12 cellular contexts compared by ENCODE assay signal in genomic region chr11:44578279-44578678, GRCh38. TPM values are rescaled to one million over a fixed set of nuclear protein-coding genes. Genes with fewer than 3 reads are reported as not detected.
DNase-seq lines count a peak whose midpoint lies in the region; ATAC-seq and TF ChIP-seq lines count a peak whose summit lies in the region.
"Had no signal": no experiment of that assay in that cellular context is flagged by ENCODE, and none has a peak within 500 bp of the region (broad histone marks: within the 10 kb centered on the region; RNA-seq: fewer than 3 reads in every experiment).

No MANE protein-coding gene starts in this region.

- H3K27me3 ChIP-seq in vagina, result no peaks in the 10 kb centered on the region
- H3K27me3 ChIP-seq: testis had no signal

- peak overlapping the region; percentile 100 for H3K27ac Mint-ChIP-seq in stimulated activated naive CD8-positive, alpha-beta T cell treated with anti-CD3 and anti-CD28 coated beads, Interleukin-15, Interleukin-2, amounts not matched to agents 100 ng/mL and 50 ng/mL, for 24 hours
- H3K27ac Mint-ChIP-seq in activated B cell treated with CpG ODN at 0.5 μM for 24 hours, result peak overlapping the region; percentile 69

- peaks cover 68% of the 10 kb centered on the region for H3K4me1 ChIP-seq in vagina
- H3K4me1 ChIP-seq: testis had no signal

- intact Hi-C loops in activated B cell treated with CpG ODN at 0.5 μM for 24 hours (cut with micrococcal nuclease) (no loop called here), vagina (cut with DNase I) (no loop called here)

- POLR2A ChIA-PET in activated B cell treated with CpG ODN at 0.5 μM for 24 hours (lab: Charles Lee), result interaction anchor here (0.6 to 6.3 kb wide), 8 partner anchors 9 to 34 kb away, joined by 3 to 51 read pairs (median 6); partner anchors contain the start of gene CD82

- H3K36me3 Mint-ChIP-seq in stimulated activated naive CD8-positive, alpha-beta T cell treated with anti-CD3 and anti-CD28 coated beads, Interleukin-15, Interleukin-2, amounts not matched to agents 100 ng/mL and 50 ng/mL, for 24 hours (ENCODE audit: low read depth), result peaks cover 77% of the 10 kb centered on the region
- peaks cover 84% of the 10 kb centered on the region for H3K36me3 Mint-ChIP-seq in activated B cell treated with CpG ODN at 0.5 μM for 24 hours (ENCODE audit: low read depth)

- H3K27me3 Mint-ChIP-seq in stimulated activated naive CD8-positive, alpha-beta T cell treated with anti-CD3 and anti-CD28 coated beads, Interleukin-15, Interleukin-2, amounts not matched to agents 100 ng/mL and 50 ng/mL, for 24 hours, result no peaks in the 10 kb centered on the region
- no peaks in the 10 kb centered on the region for H3K27me3 Mint-ChIP-seq in activated B cell treated with CpG ODN at 0.5 μM for 24 hours

- no peak for TF ChIP-seq POLR2A in vagina (IDR thresholded peaks at IDR 0.05)

- H3K27ac ChIP-seq in vagina, result peak overlapping the region; percentile 40
- H3K27ac ChIP-seq: testis had no signal

- peak overlapping the region; percentile 53 for H3K4me3 Mint-ChIP-seq in stimulated activated naive CD8-positive, alpha-beta T cell treated with anti-CD3 and anti-CD28 coated beads, Interleukin-15, Interleukin-2, amounts not matched to agents 100 ng/mL and 50 ng/mL, for 24 hours
- H3K4me3 Mint-ChIP-seq in activated B cell treated with CpG ODN at 0.5 μM for 24 hours, result peak overlapping the region; percentile 55

- no peak for ATAC-seq in stimulated activated naive CD8-positive, alpha-beta T cell treated with anti-CD3 and anti-CD28 coated beads, Interleukin-15, Interleukin-2, amounts not matched to agents 100 U/mL and 50 U/mL, for 24 hours
- peak; percentile 48 for ATAC-seq in HG03103 (IDR thresholded peaks at IDR 0.05; ENCODE audit: low read depth, unreplicated experiment)
- ATAC-seq in activated B cell treated with CpG ODN at 0.5 μM for 24 hours (ENCODE audit: low read depth), result peak; percentile 51
- ATAC-seq: mucosa of descending colon, Right ventricle myocardium inferior had no signal

- H3K9me3 Mint-ChIP-seq in stimulated activated naive CD8-positive, alpha-beta T cell treated with anti-CD3 and anti-CD28 coated beads, Interleukin-15, Interleukin-2, amounts not matched to agents 100 ng/mL and 50 ng/mL, for 24 hours, result no peaks in the 10 kb centered on the region
- H3K9me3 Mint-ChIP-seq in activated B cell treated with CpG ODN at 0.5 μM for 24 hours, result no peaks in the 10 kb centered on the region

- H3K4me1 Mint-ChIP-seq in stimulated activated naive CD8-positive, alpha-beta T cell treated with anti-CD3 and anti-CD28 coated beads, Interleukin-15, Interleukin-2, amounts not matched to agents 100 ng/mL and 50 ng/mL, for 24 hours (ENCODE audit: low read depth), result peaks cover 91% of the 10 kb centered on the region
- peaks cover 93% of the 10 kb centered on the region for H3K4me1 Mint-ChIP-seq in activated B cell treated with CpG ODN at 0.5 μM for 24 hours

- H3K36me3 ChIP-seq in vagina, result no peaks in the 10 kb centered on the region

- no peaks in the 10 kb centered on the region for H3K9me3 ChIP-seq in vagina
- H3K9me3 ChIP-seq: mucosa of descending colon, testis had no signal

- TF ChIP-seq CTCF in activated B cell treated with CpG ODN at 0.5 μM for 24 hours (IDR thresholded peaks at IDR 0.05) (no peak), vagina (IDR thresholded peaks at IDR 0.05) (no peak)

- H3K4me3 ChIP-seq in vagina, result no peak overlapping the region
- H3K4me3 ChIP-seq: mucosa of descending colon, testis had no signal

- DNase-seq in stimulated activated naive CD8-positive, alpha-beta T cell treated with anti-CD3 and anti-CD28 coated beads, Interleukin-15, Interleukin-2, amounts not matched to agents 100 U/mL and 50 U/mL, for 24 hours, result no peak
- no peak for DNase-seq in activated B cell treated with CpG ODN at 0.5 μM for 24 hours
- DNase-seq in vagina (ENCODE audit: extremely low spot score in 2 of 2), result no peak
- no peak for DNase-seq in NCI-H2107 treated with DMSO at 0.1 percent for 48 hours (lab: John Stamatoyannopoulos, UW; ENCODE audit: unreplicated experiment)
- no peak for DNase-seq in SK-N-DZ (ENCODE audit: low spot score)
- no peak for DNase-seq in NCI-H2029 treated with DMSO at 0.1 percent for 48 hours (lab: John Stamatoyannopoulos, UW)
- DNase-seq: C1 segment of cervical spinal cord, mucosa of descending colon, testis had no signal

- CTCF ChIA-PET in activated B cell treated with CpG ODN at 0.5 μM for 24 hours (lab: Charles Lee), result interaction anchor here (0.7 to 1.2 kb wide), 2 partner anchors 19 to 39 kb away, joined by 3 read pairs; no protein-coding TSS in a partner anchor

RNA-seq across cellular contexts. Expression of gene CD82, which starts 12.8 kb away (rescaled TPM):
- 728 and 770 TPM in 2 replicates for total RNA-seq in activated B cell treated with CpG ODN at 0.5 μM for 24 hours
- total RNA-seq in vagina, result 91.6 TPM
- polyA plus RNA-seq in SK-N-DZ (2014; cell fraction: cytosol; rRNA removed), result 2.5 TPM in 1 of 2 replicates, not detected in the other
- not detected in 2 replicates for polyA plus RNA-seq in SK-N-DZ (2014; cell fraction: nucleus; rRNA removed)
